ENCODE assay signal across 6 cellular contexts in the genomic region with DNA sequence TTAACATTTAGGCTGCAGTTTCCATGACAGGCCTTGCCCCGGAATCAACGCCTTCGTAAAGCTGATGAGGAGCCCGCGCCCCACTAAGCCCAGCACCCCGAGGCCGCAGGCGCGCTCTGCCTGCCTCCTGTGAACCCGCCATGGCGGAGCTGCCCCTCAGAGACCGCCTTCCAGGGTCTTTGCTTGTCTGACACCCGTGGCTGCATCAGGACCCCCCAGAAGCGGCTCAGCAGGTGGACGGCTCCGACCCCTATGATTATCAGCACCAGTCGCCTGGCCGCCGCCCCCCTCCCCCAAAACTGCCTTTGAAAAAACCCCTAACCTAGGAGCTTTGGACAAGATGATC. TPM values are rescaled to one million over a fixed set of nuclear protein-coding genes. Genes with fewer than 3 reads are reported as not detected.
DNase-seq lines count a peak whose midpoint lies in the region; ATAC-seq and TF ChIP-seq lines count a peak whose summit lies in the region.

No MANE protein-coding gene starts in this region.

- no peak for TF ChIP-seq CTCF in colonic mucosa (IDR thresholded peaks at IDR 0.05)
- TF ChIP-seq CTCF in progenitor cell of endocrine pancreas (IDR thresholded peaks at IDR 0.05; ENCODE audit: unreplicated experiment): no peak

- H3K4me1 ChIP-seq in colonic mucosa: no peaks in the 10 kb centered on the region

- no peak for ATAC-seq in GM21528 (IDR thresholded peaks at IDR 0.05; ENCODE audit: low FRiP score, unreplicated experiment)
- ATAC-seq in GM21367 (IDR thresholded peaks at IDR 0.05; ENCODE audit: unreplicated experiment): no peak

- H3K4me1 Mint-ChIP-seq in IgD-negative memory B cell: peaks cover 26 to 29% (median 27%) of the 10 kb centered on the region in 3 donors
- H3K4me1 Mint-ChIP-seq in progenitor cell of endocrine pancreas (ENCODE audit: low read depth): peaks cover 10% of the 10 kb centered on the region

- H3K9me3 Mint-ChIP-seq in IgD-negative memory B cell (no peaks in the 10 kb centered on the region), progenitor cell of endocrine pancreas (ENCODE audit: low read depth) (no peaks in the 10 kb centered on the region)

- peak overlapping the region; percentile 83 to 92 (median 86) for H3K4me3 Mint-ChIP-seq in IgD-negative memory B cell
- H3K4me3 Mint-ChIP-seq in progenitor cell of endocrine pancreas (ENCODE audit: low read depth): peak overlapping the region; percentile 83

- H3K9ac ChIP-seq in colonic mucosa (ENCODE audit: low read depth in 2 of 2, low read length in 2 of 2): peak overlapping the region; percentile 58 to 81

- no peaks in the 10 kb centered on the region for H3K36me3 Mint-ChIP-seq in IgD-negative memory B cell
- no peaks in the 10 kb centered on the region for H3K36me3 Mint-ChIP-seq in progenitor cell of endocrine pancreas (ENCODE audit: insufficient read depth)

- H3K27ac Mint-ChIP-seq in IgD-negative memory B cell (peak overlapping the region in 2 of 3 donors; percentile 60 to 78), progenitor cell of endocrine pancreas (peak overlapping the region; percentile 67)

- no peaks in the 10 kb centered on the region for H3K27me3 ChIP-seq in colonic mucosa

- no peaks in the 10 kb centered on the region for H3K9me3 ChIP-seq in colonic mucosa

- intact Hi-C loops in colonic mucosa (cut with DNase I): no loop called here

- H3K36me3 ChIP-seq in colonic mucosa: no peaks in the 10 kb centered on the region

- peak overlapping the region; percentile 96 for H3K4me3 ChIP-seq in colonic mucosa

- no peak overlapping the region for H3K27ac ChIP-seq in colonic mucosa

- DNase-seq in colonic mucosa (no peak), progenitor cell of endocrine pancreas (ENCODE audit: low spot score, unreplicated experiment) (no peak), NCI-H510A (lab: John Stamatoyannopoulos, UW) (no peak)

- H3K27me3 Mint-ChIP-seq in IgD-negative memory B cell (no peaks in the 10 kb centered on the region), progenitor cell of endocrine pancreas (no peaks in the 10 kb centered on the region)

RNA-seq across cellular contexts. Expression of gene DPH7, which starts 0.5 kb away (rescaled TPM):
- 38.3 TPM for polyA plus RNA-seq in IgD-negative memory B cell
- 10 to 100 TPM; 15.6 to 30.6 TPM for total RNA-seq in colonic mucosa
- 58.8 and 64.0 TPM in 2 replicates for total RNA-seq in progenitor cell of endocrine pancreas

RNA-seq across cellular contexts. Expression of gene ZMYND19, which starts 11.1 kb away (rescaled TPM):
- polyA plus RNA-seq in IgD-negative memory B cell: 8.8 TPM
- 10 to 100 TPM; 14.4 to 36.0 TPM for total RNA-seq in colonic mucosa
- 35.7 and 38.8 TPM in 2 replicates for total RNA-seq in progenitor cell of endocrine pancreas

RNA-seq across cellular contexts. Expression of gene ARRDC1, which starts 26.3 kb away (rescaled TPM):
- 49.2 TPM for polyA plus RNA-seq in IgD-negative memory B cell
- total RNA-seq in colonic mucosa (10 to 100 TPM; 69.1 to 97.2 TPM), progenitor cell of endocrine pancreas (64.0 and 74.9 TPM in 2 replicates)

RNA-seq across cellular contexts. Expression of gene MRPL41, which starts 27.6 kb away (rescaled TPM):
- polyA plus RNA-seq in IgD-negative memory B cell: 44.9 TPM
- total RNA-seq in colonic mucosa (100 to 1,000 TPM in 1 of 2 donors, 10 to 100 TPM in 1; 94.4 to 146 TPM), progenitor cell of endocrine pancreas (27.9 and 30.2 TPM in 2 replicates)

RNA-seq across cellular contexts. Expression of gene PNPLA7, which starts 29.0 kb away (rescaled TPM):
- 2.7 TPM for polyA plus RNA-seq in IgD-negative memory B cell
- total RNA-seq in colonic mucosa (1 to 10 TPM; 6.1 to 7.1 TPM), progenitor cell of endocrine pancreas (7.9 and 8.8 TPM in 2 replicates)
